1 cellular context compared by ENCODE assay signal in the genomic region with DNA sequence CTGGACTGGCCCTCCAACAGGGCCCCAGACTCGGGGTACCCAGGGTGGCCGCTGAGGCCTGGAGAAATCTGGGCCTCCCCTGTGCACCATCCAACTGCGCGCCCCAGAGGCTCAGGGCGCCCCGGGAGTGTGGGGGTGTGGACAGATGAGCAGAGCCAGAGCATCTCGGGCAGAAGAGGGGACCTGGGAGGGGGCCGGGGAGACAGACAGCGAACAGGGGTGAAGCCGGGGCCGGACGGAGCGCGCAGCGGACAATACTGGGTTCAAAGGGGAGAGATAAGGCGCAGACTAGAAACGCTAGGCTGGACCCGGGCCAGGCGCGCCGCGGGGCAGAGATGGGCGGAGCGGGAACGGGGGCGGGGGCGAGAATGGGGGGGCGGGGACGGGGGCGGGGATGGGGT.
TF ChIP-seq lines count a peak whose summit lies in the region.

No MANE protein-coding gene starts in this region.

TF ChIP-seq in H1, 55 proteins besides CTCF, POLR2A, EP300 and RAD21 (continued from another document):
- no peak for TF ChIP-seq BCL11A (IDR thresholded peaks at IDR 0.05; ENCODE audit: low read depth in 2 of 2, low read length in 2 of 2)
